17 cellular contexts compared by ENCODE assay signal in the genomic region with DNA sequence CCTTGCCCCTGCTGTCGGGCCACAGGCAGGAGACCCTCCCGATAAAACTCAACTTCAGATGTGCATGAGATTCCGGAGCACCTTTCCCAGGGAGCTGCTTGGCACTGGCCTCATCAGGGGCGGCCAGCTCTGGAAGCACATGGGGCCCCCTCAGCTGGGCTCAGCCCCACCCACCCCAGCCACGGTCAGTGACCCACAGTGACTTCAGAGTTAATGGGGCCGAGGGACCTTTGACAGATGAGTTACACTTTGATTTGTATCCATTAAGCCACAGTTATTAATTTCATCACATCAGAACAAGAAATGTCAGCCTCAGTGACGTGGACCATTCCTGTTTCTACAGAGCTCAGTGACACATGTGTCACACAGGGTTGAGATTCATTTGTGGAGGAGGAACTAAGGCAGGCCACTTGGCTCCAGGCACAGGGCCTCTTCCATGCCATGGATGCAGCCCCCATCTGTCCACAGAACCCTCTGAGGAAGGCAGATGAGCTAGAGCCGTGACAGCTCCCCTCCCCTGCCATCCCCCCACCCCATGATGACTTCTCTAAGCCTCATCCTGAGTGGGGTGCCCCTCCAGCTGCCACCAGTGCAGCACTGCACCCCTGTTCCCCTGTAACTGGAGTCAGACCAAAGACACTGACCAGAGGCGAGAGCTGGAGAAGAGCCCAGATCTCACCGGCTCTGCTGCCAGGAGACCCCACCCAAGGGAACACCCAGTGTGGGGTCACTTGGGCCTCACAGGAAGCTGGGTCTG.
DNase-seq lines count a peak whose midpoint lies in the region; ATAC-seq and TF ChIP-seq lines count a peak whose summit lies in the region.
"Had no signal": no experiment of that assay in that cellular context is flagged by ENCODE, and none has a peak within 500 bp of the region (broad histone marks: within the 10 kb centered on the region; RNA-seq: fewer than 3 reads in every experiment).

No MANE protein-coding gene starts in this region.

- TF ChIP-seq CTCF in GM13976 (IDR thresholded peaks at IDR 0.05; ENCODE audit: borderline replicate concordance, control extremely low read depth, extremely low read depth, insufficient read depth, missing control alignments), result no peak

- in situ Hi-C loops in GM13976 (cut with MboI; ENCODE audit: low sequenced_read_pairs, unreplicated experiment), result no loop called here

- peak; percentile 48 for DNase-seq in activated CD8-positive, alpha-beta memory T cell treated with anti-CD3 and anti-CD28 coated beads for 24 hours
- no peak for DNase-seq in activated CD8-positive, alpha-beta memory T cell treated with anti-CD3 and anti-CD28 coated beads, Interleukin-2, amount 50 U/mL, for 48 hours
- peak; percentile 18 for DNase-seq in GM13976 (ENCODE audit: low spot score)
- DNase-seq in mucosa of gallbladder (ENCODE audit: low spot score), result peak; percentile 8
- no peak for DNase-seq in SKM-1 (lab: John Stamatoyannopoulos, UW; ENCODE audit: unreplicated experiment)
- no peak for DNase-seq in iPS-NIHi7 (ENCODE audit: extremely low spot score)
- no peak for DNase-seq in SKM-1 treated with dmso at 0.1 percent for 144 hours (lab: John Stamatoyannopoulos, UW; ENCODE audit: unreplicated experiment)
- DNase-seq: DMS 273 treated with DMSO at 0.1 percent for 48 hours, GOT3, HFFc6, KG1, NCI-H1436, NCI-H2029 treated with DMSO at 0.1 percent for 48 hours, NCI-H510A, PC-9 had no signal

- ATAC-seq in esophagus mucosa, result peak; percentile 30
- ATAC-seq: A549 had no signal

Comparison
In these comparisons a context has a peak if more than half of its experiments do, and no peak if none do; other contexts are left out.
1. DNase-seq: peak in activated CD8-positive, alpha-beta memory T cell treated with anti-CD3 and anti-CD28 coated beads for 24 hours (single experiment), GM13976 (single experiment) and mucosa of gallbladder (single experiment); none in activated CD8-positive, alpha-beta memory T cell treated with anti-CD3 and anti-CD28 coated beads, Interleukin-2, amount 50 U/mL, for 48 hours (single experiment), SKM-1 (single experiment), iPS-NIHi7 (single experiment) and SKM-1 treated with dmso at 0.1 percent for 144 hours (single experiment).